In the genomic region with DNA sequence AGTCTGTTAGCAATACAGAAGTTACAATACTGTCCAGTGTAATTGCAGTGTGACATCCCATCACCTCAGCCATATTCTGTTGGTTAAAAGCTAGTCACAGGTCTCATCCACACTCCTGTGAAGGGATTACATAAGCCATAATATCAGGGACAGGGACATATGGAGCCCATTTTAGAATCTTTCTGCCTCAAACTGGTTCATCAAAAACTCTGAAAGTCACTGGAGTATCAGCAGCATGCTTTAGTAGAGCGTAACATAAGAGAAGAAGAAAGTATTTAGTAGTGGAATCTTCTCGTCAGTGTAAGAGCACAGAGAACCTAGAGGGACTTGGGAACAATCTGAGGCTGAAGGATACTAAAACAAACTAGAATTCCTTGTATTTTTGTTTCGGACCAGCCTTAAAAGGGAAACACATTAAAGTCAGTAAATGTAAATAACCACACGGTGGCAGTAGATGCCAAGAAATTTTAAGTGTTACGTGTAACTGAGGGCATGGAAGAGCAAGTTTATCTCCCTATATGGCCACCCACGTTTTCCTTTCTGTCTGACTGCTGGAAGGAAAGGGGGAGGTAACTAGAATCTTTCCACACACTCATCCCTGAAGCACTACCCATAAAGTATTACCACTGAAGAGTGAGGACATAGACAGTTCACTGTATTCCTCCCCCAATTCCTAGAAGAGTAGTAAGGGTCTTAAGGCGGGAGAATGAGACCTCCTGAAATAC, we compare ENCODE assay signal across 7 cellular contexts. TPM values are rescaled to one million over a fixed set of nuclear protein-coding genes. Genes with fewer than 3 reads are reported as not detected.
DNase-seq lines count a peak whose midpoint lies in the region; ATAC-seq, FAIRE-seq and TF ChIP-seq lines count a peak whose summit lies in the region.

No MANE protein-coding gene starts in this region.

- no peaks in the 10 kb centered on the region for H3K9me3 Mint-ChIP-seq in activated T-cell treated with anti-CD3 and anti-CD28 coated beads, Interleukin-2, amount 50 U/mL, for 72 hours
- H3K9me3 Mint-ChIP-seq in glutamatergic neuron (ENCODE audit: unreplicated experiment): no peaks in the 10 kb centered on the region

- no peaks in the 10 kb centered on the region for H3K36me3 Mint-ChIP-seq in activated T-cell treated with anti-CD3 and anti-CD28 coated beads, Interleukin-2, amount 50 U/mL, for 72 hours (ENCODE audit: insufficient read depth in 2 of 2)
- no peaks in the 10 kb centered on the region for H3K36me3 Mint-ChIP-seq in glutamatergic neuron (ENCODE audit: unreplicated experiment)

- intact Hi-C loops in pancreas (cut with DNase I): loop anchor here in 1 of 3 donors (5.0 to 10.0 kb wide), 2 partner anchors 654 to 1056 kb away; no protein-coding TSS in a partner anchor

- H3K27me3 Mint-ChIP-seq in activated T-cell treated with anti-CD3 and anti-CD28 coated beads, Interleukin-2, amount 50 U/mL, for 72 hours (ENCODE audit: low read depth): peaks cover 7% of the 10 kb centered on the region
- no peaks in the 10 kb centered on the region for H3K27me3 Mint-ChIP-seq in glutamatergic neuron (ENCODE audit: unreplicated experiment)

- H3K4me3 Mint-ChIP-seq in activated T-cell treated with anti-CD3 and anti-CD28 coated beads, Interleukin-2, amount 50 U/mL, for 72 hours: peak overlapping the region; percentile 32 to 62
- no peak overlapping the region for H3K4me3 Mint-ChIP-seq in glutamatergic neuron (ENCODE audit: unreplicated experiment)

- WGBS in pancreas, 2 donors: 10 to 16% methylated on average over 7 of the region's 7 CpGs

- TF ChIP-seq CTCF in glutamatergic neuron (IDR thresholded peaks at IDR 0.05; ENCODE audit: partially characterized antibody, unreplicated experiment): peak; percentile 72
- peak; percentile 41 to 57 (median 47) for TF ChIP-seq CTCF in pancreas (IDR thresholded peaks at IDR 0.05)

- FAIRE-seq in G401.6 (lab: Jason Lieb, UNC): peak; percentile 93
- peak; percentile 97 for FAIRE-seq in pancreas (lab: Jason Lieb, UNC)

- no peaks in the 10 kb centered on the region for H3K4me1 ChIP-seq in pancreas

- H3K4me3 ChIP-seq in pancreas: no peak overlapping the region

- no peaks in the 10 kb centered on the region for H3K36me3 ChIP-seq in pancreas

- no peaks in the 10 kb centered on the region for H3K9me3 ChIP-seq in pancreas

- no peak overlapping the region for H3K27ac ChIP-seq in pancreas

- H3K4me1 Mint-ChIP-seq in activated T-cell treated with anti-CD3 and anti-CD28 coated beads, Interleukin-2, amount 50 U/mL, for 72 hours (ENCODE audit: low read depth): peaks cover 4% of the 10 kb centered on the region
- H3K4me1 Mint-ChIP-seq in glutamatergic neuron (ENCODE audit: low read depth, unreplicated experiment): no peaks in the 10 kb centered on the region

- peak; percentile 78 to 88 for DNase-seq in NCI-H524 (lab: John Stamatoyannopoulos, UW)
- DNase-seq in activated T-cell treated with anti-CD3 and anti-CD28 coated beads, Interleukin-2, amount 50 U/mL, for 72 hours: peak; percentile 31 to 51
- DNase-seq in glutamatergic neuron: no peak
- peak in 2 of 6 donors; percentile 20 to 21 for DNase-seq in pancreas

- ATAC-seq in GM21390 (IDR thresholded peaks at IDR 0.05; ENCODE audit: unreplicated experiment): peak; percentile 91
- peak; percentile 57 for ATAC-seq in HG03575 (IDR thresholded peaks at IDR 0.05; ENCODE audit: extremely low read depth, insufficient number of reproducible peaks, low FRiP score, unreplicated experiment)
- ATAC-seq in activated T-cell treated with anti-CD3 and anti-CD28 coated beads, Interleukin-2, amount 50 U/mL, for 72 hours (replicated peaks in 1 of 2): peak; percentile 88 to 89
- peak; percentile 87 to 96 (median 93) for ATAC-seq in pancreas

- H3K27ac Mint-ChIP-seq in activated T-cell treated with anti-CD3 and anti-CD28 coated beads, Interleukin-2, amount 50 U/mL, for 72 hours: no peak overlapping the region
- H3K27ac Mint-ChIP-seq in glutamatergic neuron (ENCODE audit: unreplicated experiment): no peak overlapping the region

- no peaks in the 10 kb centered on the region for H3K27me3 ChIP-seq in pancreas

RNA-seq across cellular contexts. Expression of gene AGL, which starts 41.6 kb away (rescaled TPM):
- 10 to 100 TPM; 21.8 to 23.8 TPM for total RNA-seq in activated T-cell treated with anti-CD3 and anti-CD28 coated beads, Interleukin-2, amount 50 U/mL, for 72 hours
- total RNA-seq in glutamatergic neuron (ENCODE audit: unreplicated experiment) (20.4 TPM), pancreas (1 to 10 TPM; 2.9 to 8.1 (median 5.5) TPM)
- 1 to 10 TPM; 3.0 to 3.9 TPM for polyA plus RNA-seq in pancreas

RNA-seq across cellular contexts. Expression of gene FRRS1, which starts 42.1 kb away (rescaled TPM):
- total RNA-seq in activated T-cell treated with anti-CD3 and anti-CD28 coated beads, Interleukin-2, amount 50 U/mL, for 72 hours: 1 to 10 TPM; 2.1 to 2.3 TPM
- total RNA-seq in glutamatergic neuron (ENCODE audit: unreplicated experiment): 1.3 TPM
- 1 to 10 TPM in 5 of 6 donors, under 1 TPM in 1; 0.79 to 7.3 (median 2.4) TPM for total RNA-seq in pancreas
- under 1 TPM; 0.34 to 0.38 TPM for polyA plus RNA-seq in pancreas
